24 cellular contexts compared by ENCODE assay signal in genomic region chr3:190492129-190492528, GRCh38. TPM values are rescaled to one million over a fixed set of nuclear protein-coding genes. Genes with fewer than 3 reads are reported as not detected.
"Had no signal": no experiment of that assay in that cellular context is flagged by ENCODE, and none has a peak within 500 bp of the region (broad histone marks: within the 10 kb centered on the region; RNA-seq: fewer than 3 reads in every experiment).

No MANE protein-coding gene starts in this region.

- H3K9me3 Mint-ChIP-seq: activated naive CD4-positive, alpha-beta T cell treated with anti-CD3 and anti-CD28 coated beads, Interleukin-2, amount 10 ng/mL, durations not matched to agents 7 days and 5 days; central memory CD8-positive, alpha-beta T cell; effector memory CD8-positive, alpha-beta T cell; naive B cell; type B pancreatic cell had no signal

- ATAC-seq: esophagus mucosa, left colon, mucosa of descending colon had no signal

- H2AFZ ChIP-seq: parathyroid adenoma had no signal

- H3K27me3 ChIP-seq: adrenal gland, ascending aorta, brain microvascular endothelial cell, vagina had no signal

- H3K4me1 ChIP-seq: adrenal gland, ascending aorta, lower lobe of right lung, parathyroid adenoma, vagina had no signal

- H3K4me3 ChIP-seq: adrenal gland, ascending aorta, dorsolateral prefrontal cortex, lower lobe of right lung, mucosa of descending colon, thoracic aorta, vagina had no signal

- H3K4me1 Mint-ChIP-seq: central memory CD8-positive, alpha-beta T cell; naive B cell had no signal

- H3K9ac ChIP-seq: parathyroid adenoma had no signal

- DNase-seq: activated naive CD4-positive, alpha-beta T cell treated with anti-CD3 and anti-CD28 coated beads, Interleukin-2, amount 10 ng/mL, durations not matched to agents 7 days and 5 days; adrenal gland; brain microvascular endothelial cell; dorsolateral prefrontal cortex; effector memory CD8-positive, alpha-beta T cell; foreskin melanocyte; glutamatergic neuron; left colon; lower lobe of right lung; mucosa of descending colon; naive B cell; stimulated activated CD4-positive, alpha-beta T cell treated with anti-CD3 and anti-CD28 coated beads, Interleukin-2, amount 100 ng/mL, for 48 hours; stimulated activated naive B cell treated with anti-CD40 and anti-IgM and Interleukin-4, amounts not matched to agents 10 μg/mL and 1 μg/mL and 100 μg/mL, for 72 hours; T-helper 9 cell had no signal

- H3K27ac Mint-ChIP-seq: activated naive CD4-positive, alpha-beta T cell treated with anti-CD3 and anti-CD28 coated beads, Interleukin-2, amount 10 ng/mL, durations not matched to agents 7 days and 5 days; effector memory CD8-positive, alpha-beta T cell; stimulated activated naive B cell treated with anti-CD40 and anti-IgM and Interleukin-4, amounts not matched to agents 10 μg/mL and 1 μg/mL and 100 μg/mL, for 72 hours; type B pancreatic cell had no signal

- H3K36me3 ChIP-seq: adrenal gland, ascending aorta, brain microvascular endothelial cell, lower lobe of right lung, thoracic aorta, vagina had no signal

- H3K4me3 Mint-ChIP-seq: activated naive CD4-positive, alpha-beta T cell treated with anti-CD3 and anti-CD28 coated beads, Interleukin-2, amount 10 ng/mL, durations not matched to agents 7 days and 5 days; central memory CD8-positive, alpha-beta T cell; effector memory CD8-positive, alpha-beta T cell; naive B cell; stimulated activated naive B cell treated with anti-CD40 and anti-IgM and Interleukin-4, amounts not matched to agents 10 μg/mL and 1 μg/mL and 100 μg/mL, for 72 hours; type B pancreatic cell had no signal

- H3K27ac ChIP-seq: adrenal gland, ascending aorta, brain microvascular endothelial cell, lower lobe of right lung, parathyroid adenoma, thoracic aorta, vagina had no signal

- H3K79me2 ChIP-seq: parathyroid adenoma had no signal

- H3K9me3 ChIP-seq: adrenal gland, ascending aorta, lower lobe of right lung, mucosa of descending colon, thoracic aorta, vagina had no signal

- H3K36me3 Mint-ChIP-seq: activated naive CD4-positive, alpha-beta T cell treated with anti-CD3 and anti-CD28 coated beads, Interleukin-2, amount 10 ng/mL, durations not matched to agents 7 days and 5 days; naive B cell; stimulated activated naive B cell treated with anti-CD40 and anti-IgM and Interleukin-4, amounts not matched to agents 10 μg/mL and 1 μg/mL and 100 μg/mL, for 72 hours; type B pancreatic cell had no signal

RNA-seq across cellular contexts. Expression of gene TMEM207, which starts 42.4 kb away (rescaled TPM):
- total RNA-seq: activated CD8-positive, alpha-beta memory T cell treated with anti-CD3 and anti-CD28 coated beads for 36 hours; adrenal gland; ascending aorta; dorsolateral prefrontal cortex; endothelial cell of umbilical vein; esophagus mucosa; left colon; lower lobe of right lung; mucosa of descending colon; T-helper 1 cell treated with Interleukin-12 subunit alpha and Interleukin-12 subunit beta and Interleukin-4 antibody, amounts not matched to agents 30 ng/mL and 1 ng/mL, for 36 hours; thoracic aorta; vagina had no signal
- polyA plus RNA-seq: adrenal gland, endothelial cell of umbilical vein had no signal
